ENCODE assay signal across 8 cellular contexts in genomic region chr20:60057123-60057865, GRCh38.
DNase-seq lines count a peak whose midpoint lies in the region; ATAC-seq, FAIRE-seq and TF ChIP-seq lines count a peak whose summit lies in the region.

No MANE protein-coding gene starts in this region.

- FAIRE-seq in HepG2 (lab: Jason Lieb, UNC), result peak; percentile 85

- DNase-seq in ACHN (peak; percentile 51), NCI-H510A (lab: John Stamatoyannopoulos, UW) (peak; percentile 68), choroid plexus epithelial cell (ENCODE audit: low read depth) (peak; percentile 73), HepG2 (ENCODE audit: low spot score) (peak; percentile 66)
- peak; percentile 82 for DNase-seq in activated CD4-positive, alpha-beta T cell treated with anti-CD3 and anti-CD28 coated beads for 36 hours
- peak; percentile 24 to 36 (median 31) for DNase-seq in stimulated activated CD4-positive, alpha-beta T cell treated with anti-CD3 and anti-CD28 coated beads, TNF-alpha, amount 100 ng/mL, for 4 hours (ENCODE audit: low read depth in 3 of 3)

- peak; percentile 73 for TF ChIP-seq RAD21 in HepG2 (CRISPR knock-in tag; IDR thresholded peaks at IDR 0.05)

- TF ChIP-seq POLR2A in HepG2 (IDR thresholded peaks at IDR 0.05; ENCODE audit: insufficient read depth in 1 of 2, low read depth in 2 of 2, low read length in 2 of 2), result no peak

- no peak overlapping the region for H3K4me2 ChIP-seq in HepG2 (ENCODE audit: low read depth, low read length)

- H3K4me1 Mint-ChIP-seq in activated CD4-positive, alpha-beta T cell treated with anti-CD3 and anti-CD28 coated beads for 36 hours, result peaks cover 44% of the 10 kb centered on the region

- TF ChIP-seq CTCF in choroid plexus epithelial cell (conservative IDR thresholded peaks at IDR 0.05; ENCODE audit: low read depth, low read length), result peak; percentile 90
- TF ChIP-seq CTCF in HepG2 (CRISPR knock-in tag; IDR thresholded peaks at IDR 0.05), result peak; percentile 91

- no peaks in the 10 kb centered on the region for H3K36me3 Mint-ChIP-seq in activated CD4-positive, alpha-beta T cell treated with anti-CD3 and anti-CD28 coated beads for 36 hours (ENCODE audit: low read depth)

- no peak overlapping the region for H3K27ac ChIP-seq in HepG2 (ENCODE audit: extremely low read length, insufficient read depth, low read length)

- H4K20me1 ChIP-seq in HepG2 (ENCODE audit: insufficient read depth, low read length), result no peaks in the 10 kb centered on the region

- no TSS peak for BruUV-seq in HepG2 (replicated peaks; lab: Mats Ljungman, UMichigan)

- in situ Hi-C loops in ACHN (cut with HindIII; ENCODE audit: low pct_ligation_motif_present, low pct_unique_long_range_greater_than_20kb, low sequenced_read_pairs), result no loop called here
- in situ Hi-C loops in HepG2 (cut with HindIII; ENCODE audit: extremely low pct_ligation_motif_present, low pct_unique_long_range_greater_than_20kb), result loop anchor here (10.0 to 25.0 kb wide), 2 partner anchors 1068 to 1830 kb away; no protein-coding TSS in a partner anchor

- CTCF ChIA-PET in activated CD4-positive, alpha-beta T cell treated with anti-CD3 and anti-CD28 coated beads for 36 hours (lab: Charles Lee), result interaction anchor here (0.6 to 3.3 kb wide), 30 partner anchors 8 to 1172 kb away, joined by 3 to 17 read pairs (median 3); partner anchors contain the start of genes FAM217B and PPP1R3D
- CTCF ChIA-PET in HepG2 (lab: Yijun Ruan, JAX; ENCODE audit: low intra/inter-chr PET ratio, low total read pairs), result interaction anchor here (0.8 to 1.4 kb wide), 4 partner anchors 206 to 1839 kb away, joined by 3 to 5 read pairs (median 4); no protein-coding TSS in a partner anchor

- no peak for TF ChIP-seq EP300 in HepG2 (IDR thresholded peaks at IDR 0.05; ENCODE audit: low read depth in 2 of 2, low read length in 2 of 2)
- TF ChIP-seq EP300 in HepG2 (CRISPR knock-in tag; IDR thresholded peaks at IDR 0.05; ENCODE audit: borderline replicate concordance), result no peak

- H3K9me3 ChIP-seq in HepG2 (ENCODE audit: low read length), result no peaks in the 10 kb centered on the region

- H3K27me3 ChIP-seq in HepG2 (ENCODE audit: control insufficient read depth in 1 of 2, insufficient read depth in 2 of 2, low read length in 2 of 2), result peaks cover 5 to 63% of the 10 kb centered on the region in 2 experiments; a peak in 4 of 5 replicates

- no peak overlapping the region for H2AFZ ChIP-seq in HepG2 (ENCODE audit: low read length)

- H3K4me3 ChIP-seq in choroid plexus epithelial cell (ENCODE audit: low read depth, low read length) (no peak overlapping the region), HepG2 (replicated peaks in 1 of 3; ENCODE audit: insufficient read depth in 1 of 3, low read depth in 2 of 3, low read length in 3 of 3) (no peak overlapping the region)

- ATAC-seq in GM18519 (IDR thresholded peaks at IDR 0.05; ENCODE audit: low FRiP score, unreplicated experiment), result peak; percentile 59
- peak; percentile 54 for ATAC-seq in HG03378 (IDR thresholded peaks at IDR 0.05; ENCODE audit: unreplicated experiment)
- ATAC-seq in activated CD4-positive, alpha-beta T cell treated with anti-CD3 and anti-CD28 coated beads for 36 hours, result peak; percentile 75
- peak; percentile 78 for ATAC-seq in HepG2

- intact Hi-C loops in activated CD4-positive, alpha-beta T cell treated with anti-CD3 and anti-CD28 coated beads for 36 hours (cut with DNase I, micrococcal nuclease), result loop anchor here (1.0 to 10.0 kb wide), 10 partner anchors 78 to 1208 kb away; partner anchors contain the start of genes FAM217B (in 1 of the 2) and PPP1R3D (in 1 of the 2)
- intact Hi-C loops in HepG2 (cut with micrococcal nuclease; ENCODE audit: unreplicated experiment), result loop anchor here (1.0 kb wide), 1 partner anchor 206 kb away; no protein-coding TSS in a partner anchor

- peak overlapping the region; percentile 91 for H3K27ac Mint-ChIP-seq in activated CD4-positive, alpha-beta T cell treated with anti-CD3 and anti-CD28 coated beads for 36 hours

- peak overlapping the region; percentile 71 for H3K4me3 Mint-ChIP-seq in activated CD4-positive, alpha-beta T cell treated with anti-CD3 and anti-CD28 coated beads for 36 hours

- WGBS in HepG2 (ENCODE audit: low lambda C conversion rate), result 3% methylated on average over 11 of the region's 11 CpGs

- H3K4me1 ChIP-seq in HepG2 (ENCODE audit: insufficient read depth, low read length), result peaks cover 10% of the 10 kb centered on the region; the same call in 1 of the 2 replicates

- H3K9ac ChIP-seq in HepG2 (ENCODE audit: insufficient read depth, low read depth, low read length), result no peak overlapping the region

- no peaks in the 10 kb centered on the region for H3K27me3 Mint-ChIP-seq in activated CD4-positive, alpha-beta T cell treated with anti-CD3 and anti-CD28 coated beads for 36 hours

- H3K9me3 Mint-ChIP-seq in activated CD4-positive, alpha-beta T cell treated with anti-CD3 and anti-CD28 coated beads for 36 hours (ENCODE audit: low read depth), result no peaks in the 10 kb centered on the region

- POLR2A ChIA-PET in activated CD4-positive, alpha-beta T cell treated with anti-CD3 and anti-CD28 coated beads for 36 hours (lab: Charles Lee), result interaction anchor here (0.7 kb wide), 1 partner anchor 26 kb away, joined by 3 read pairs; no protein-coding TSS in a partner anchor
- POLR2A ChIA-PET in HepG2 (lab: Yijun Ruan, JAX), result interaction anchor here (1.0 kb wide), 1 partner anchor 117 kb away, joined by 3 read pairs; the partner anchor contains the start of genes FAM217B and PPP1R3D

- no peaks in the 10 kb centered on the region for H3K36me3 ChIP-seq in HepG2 (replicated peaks in 1 of 2; ENCODE audit: control insufficient read depth in 1 of 2, insufficient read depth in 2 of 2, low read length in 2 of 2)

- H3K79me2 ChIP-seq in HepG2 (ENCODE audit: insufficient read depth, low read length), result no peaks in the 10 kb centered on the region

TF ChIP-seq in HepG2, 621 proteins besides CTCF, POLR2A, EP300 and RAD21:
- TF ChIP-seq SRSF1 (optimal IDR thresholded peaks at IDR 0.05; ENCODE audit: low read depth, low read length) (no peak), ZNF18 (CRISPR knock-in tag; IDR thresholded peaks at IDR 0.05; ENCODE audit: insufficient replicate concordance) (peak; percentile 33), ZNF660 (CRISPR knock-in tag; IDR thresholded peaks at IDR 0.05; ENCODE audit: borderline replicate concordance, low read depth) (0 out of 2 replicates have a peak, but pooled peaks have one; percentile 47), ZFP36 (IDR thresholded peaks at IDR 0.05; ENCODE audit: borderline replicate concordance, low read depth, low read length, partially characterized antibody) (peak; percentile 7), BHLHE40 (IDR thresholded peaks at IDR 0.05; ENCODE audit: low read length) (peak; percentile 35; the same call in 1 of the 2 replicates), ZNF33A (CRISPR knock-in tag; IDR thresholded peaks at IDR 0.05; ENCODE audit: borderline replicate concordance) (no peak), SMC3 (IDR thresholded peaks at IDR 0.05; ENCODE audit: low read length) (peak; percentile 88), ZNF768 (CRISPR knock-in tag; IDR thresholded peaks at IDR 0.05) (peak; percentile 80; the same call in 1 of the 2 replicates), ZNF572 (CRISPR knock-in tag; IDR thresholded peaks at IDR 0.05) (0 out of 2 replicates have a peak, but pooled peaks have one; percentile 22), XRCC5 (optimal IDR thresholded peaks at IDR 0.05; ENCODE audit: low read length) (peak; percentile 87), ZNF552 (CRISPR knock-in tag; IDR thresholded peaks at IDR 0.05; ENCODE audit: borderline replicate concordance) (0 out of 2 replicates have a peak, but pooled peaks have one; percentile 32), STAG1 (CRISPR knock-in tag; IDR thresholded peaks at IDR 0.05) (peak; percentile 83)
- TF ChIP-seq, protein P1, sequence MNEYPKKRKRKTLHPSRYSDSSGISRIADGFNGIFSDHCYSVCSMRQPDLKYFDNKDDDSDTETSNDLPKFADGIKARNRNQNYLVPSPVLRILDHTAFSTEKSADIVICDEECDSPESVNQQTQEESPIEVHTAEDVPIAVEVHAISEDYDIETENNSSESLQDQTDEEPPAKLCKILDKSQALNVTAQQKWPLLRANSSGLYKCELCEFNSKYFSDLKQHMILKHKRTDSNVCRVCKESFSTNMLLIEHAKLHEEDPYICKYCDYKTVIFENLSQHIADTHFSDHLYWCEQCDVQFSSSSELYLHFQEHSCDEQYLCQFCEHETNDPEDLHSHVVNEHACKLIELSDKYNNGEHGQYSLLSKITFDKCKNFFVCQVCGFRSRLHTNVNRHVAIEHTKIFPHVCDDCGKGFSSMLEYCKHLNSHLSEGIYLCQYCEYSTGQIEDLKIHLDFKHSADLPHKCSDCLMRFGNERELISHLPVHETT (CRISPR knock-in tag; conservative IDR thresholded peaks at IDR 0.05), result no peak

Comparison
In these comparisons a context has a peak if more than half of its experiments do, and no peak if none do; other contexts are left out.
1. DNase-seq: peak in every context shown above with its lines; median percentile 82 in activated CD4-positive, alpha-beta T cell treated with anti-CD3 and anti-CD28 coated beads for 36 hours; 73 in choroid plexus epithelial cell; 68 in NCI-H510A; 66 in HepG2; 51 in ACHN; 31 in stimulated activated CD4-positive, alpha-beta T cell treated with anti-CD3 and anti-CD28 coated beads, TNF-alpha, amount 100 ng/mL, for 4 hours.